ENCODE assay signal across 9 cellular contexts in the genomic region with DNA sequence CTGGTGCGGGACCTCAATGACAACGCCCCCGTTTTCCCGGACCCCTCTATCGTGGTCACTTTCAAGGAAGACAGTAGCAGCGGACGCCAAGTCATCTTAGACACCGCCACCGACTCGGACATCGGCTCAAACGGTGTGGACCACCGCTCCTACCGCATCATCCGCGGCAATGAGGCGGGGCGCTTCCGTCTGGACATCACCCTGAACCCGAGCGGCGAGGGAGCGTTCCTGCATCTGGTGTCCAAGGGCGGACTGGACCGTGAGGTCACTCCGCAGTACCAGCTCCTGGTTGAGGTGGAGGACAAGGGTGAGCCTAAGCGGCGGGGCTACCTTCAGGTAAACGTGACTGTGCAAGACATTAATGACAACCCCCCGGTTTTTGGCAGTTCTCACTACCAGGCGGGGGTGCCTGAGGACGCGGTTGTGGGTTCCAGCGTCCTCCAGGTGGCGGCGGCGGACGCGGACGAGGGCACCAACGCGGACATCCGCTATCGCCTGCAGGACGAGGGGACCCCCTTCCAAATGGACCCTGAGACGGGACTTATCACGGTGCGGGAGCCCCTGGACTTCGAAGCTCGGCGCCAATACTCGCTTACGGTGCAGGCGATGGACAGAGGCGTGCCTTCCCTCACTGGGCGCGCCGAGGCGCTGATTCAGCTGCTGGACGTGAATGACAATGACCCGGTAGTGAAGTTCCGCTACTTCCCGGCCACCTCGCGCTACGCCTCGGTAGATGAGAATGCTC. TPM values are rescaled to one million over a fixed set of nuclear protein-coding genes. Genes with fewer than 3 reads are reported as not detected.
DNase-seq lines count a peak whose midpoint lies in the region; ATAC-seq and TF ChIP-seq lines count a peak whose summit lies in the region.
"Had no signal": no experiment of that assay in that cellular context is flagged by ENCODE, and none has a peak within 500 bp of the region (broad histone marks: within the 10 kb centered on the region; RNA-seq: fewer than 3 reads in every experiment).

No MANE protein-coding gene starts in this region.

- H3K36me3 Mint-ChIP-seq in MCF 10A (ENCODE audit: insufficient read depth, unreplicated experiment), result no peaks in the 10 kb centered on the region
- no peaks in the 10 kb centered on the region for H3K36me3 Mint-ChIP-seq in stimulated activated naive B cell treated with anti-CD40 and anti-IgM and Interleukin-4, amounts not matched to agents 10 μg/mL and 1 μg/mL and 100 μg/mL, for 72 hours

- peak overlapping the region; percentile 25 for H3K27ac ChIP-seq in layer of hippocampus (ENCODE audit: low read depth, low read length)
- H3K27ac ChIP-seq: HL-60 had no signal

- peaks cover 24% of the 10 kb centered on the region for H3K4me1 Mint-ChIP-seq in MCF 10A (ENCODE audit: insufficient read depth, unreplicated experiment)
- H3K4me1 Mint-ChIP-seq in stimulated activated naive B cell treated with anti-CD40 and anti-IgM and Interleukin-4, amounts not matched to agents 10 μg/mL and 1 μg/mL and 100 μg/mL, for 72 hours, result peaks cover 29 to 45% of the 10 kb centered on the region in 2 donors

- ATAC-seq in stimulated activated naive B cell treated with anti-CD40 and anti-IgM and Interleukin-4, amounts not matched to agents 10 μg/mL and 1 μg/mL and 100 μg/mL, for 72 hours (replicated peaks), result no peak
- no peak for ATAC-seq in HG03095 (IDR thresholded peaks at IDR 0.05; ENCODE audit: unreplicated experiment)

- no peaks in the 10 kb centered on the region for H3K27me3 Mint-ChIP-seq in MCF 10A (ENCODE audit: insufficient read depth, unreplicated experiment)
- peaks cover 63 to 64% of the 10 kb centered on the region in 2 donors for H3K27me3 Mint-ChIP-seq in stimulated activated naive B cell treated with anti-CD40 and anti-IgM and Interleukin-4, amounts not matched to agents 10 μg/mL and 1 μg/mL and 100 μg/mL, for 72 hours

- DNase-seq in BJ (ENCODE audit: low read depth) (no peak), HK-2 (ENCODE audit: unreplicated experiment) (peak; percentile 26), MCF 10A (ENCODE audit: unreplicated experiment) (peak; percentile 49), NCI-H2107 (lab: John Stamatoyannopoulos, UW) (no peak)
- DNase-seq in stimulated activated naive B cell treated with anti-CD40 and anti-IgM and Interleukin-4, amounts not matched to agents 10 μg/mL and 1 μg/mL and 100 μg/mL, for 72 hours, result no peak
- DNase-seq in stimulated activated CD4-positive, alpha-beta T cell treated with anti-CD3 and anti-CD28 coated beads, Interleukin-4, amount 100 ng/mL, for 24 hours, result no peak

- H3K27me3 ChIP-seq in BJ (ENCODE audit: control insufficient read depth, insufficient read depth, low read length) (no peaks in the 10 kb centered on the region), layer of hippocampus (ENCODE audit: control insufficient read depth, insufficient read depth, low read length) (no peaks in the 10 kb centered on the region)

- no peaks in the 10 kb centered on the region for H3K9me3 Mint-ChIP-seq in MCF 10A (ENCODE audit: unreplicated experiment)
- no peaks in the 10 kb centered on the region for H3K9me3 Mint-ChIP-seq in stimulated activated naive B cell treated with anti-CD40 and anti-IgM and Interleukin-4, amounts not matched to agents 10 μg/mL and 1 μg/mL and 100 μg/mL, for 72 hours

- H3K36me3 ChIP-seq in BJ (ENCODE audit: control insufficient read depth, insufficient read depth, low read length), result no peaks in the 10 kb centered on the region

- H3K27ac Mint-ChIP-seq in MCF 10A (ENCODE audit: low read depth, unreplicated experiment), result peak overlapping the region; percentile 63
- no peak overlapping the region for H3K27ac Mint-ChIP-seq in stimulated activated naive B cell treated with anti-CD40 and anti-IgM and Interleukin-4, amounts not matched to agents 10 μg/mL and 1 μg/mL and 100 μg/mL, for 72 hours

- no TSS peak for BruUV-seq in MCF 10A (replicated peaks; lab: Mats Ljungman, UMichigan)

- POLR2A ChIA-PET in BJ (lab: Charles Lee), result no interaction called here
- POLR2A ChIA-PET in MCF 10A (lab: Yijun Ruan, JAX), result interaction anchor here (0.6 to 4.5 kb wide), 10 partner anchors 8 to 1495 kb away, joined by 3 to 41 read pairs (median 4); no protein-coding TSS in a partner anchor

- peak overlapping the region; percentile 99 for H3K4me3 Mint-ChIP-seq in MCF 10A (ENCODE audit: unreplicated experiment)
- peak overlapping the region; percentile 68 to 92 for H3K4me3 Mint-ChIP-seq in stimulated activated naive B cell treated with anti-CD40 and anti-IgM and Interleukin-4, amounts not matched to agents 10 μg/mL and 1 μg/mL and 100 μg/mL, for 72 hours

- peak; percentile 44 for TF ChIP-seq CTCF in BJ (IDR thresholded peaks at IDR 0.05; ENCODE audit: insufficient read depth, low read depth, low read length)
- peak; percentile 48 for TF ChIP-seq CTCF in MCF 10A (IDR thresholded peaks at IDR 0.05; ENCODE audit: unreplicated experiment)

- CTCF ChIA-PET in BJ (lab: Yijun Ruan, JAX) (interaction anchor here (0.6 to 1.6 kb wide), 7 partner anchors 10 to 429 kb away, joined by 3 to 5 read pairs (median 3); no protein-coding TSS in a partner anchor), MCF 10A (lab: Yijun Ruan, JAX) (interaction anchor here (0.5 to 4.6 kb wide), 16 partner anchors 8 to 1288 kb away, joined by 3 to 39 read pairs (median 4); no protein-coding TSS in a partner anchor)

- H3K4me3 ChIP-seq in BJ (ENCODE audit: low read depth, low read length), result peak overlapping the region; percentile 85

- intact Hi-C loops in MCF 10A (cut with micrococcal nuclease), result loop anchor here (1.0 to 10.0 kb wide), 6 partner anchors 73 to 1728 kb away; no protein-coding TSS in a partner anchor

RNA-seq across cellular contexts. Expression of gene FAT4, which starts 2.2 kb away (rescaled TPM):
- 9.5 and 12.9 TPM in 2 replicates for polyA plus RNA-seq in BJ (2011; rRNA removed)
- polyA minus RNA-seq in BJ (2011; rRNA and poly(A)+ RNA removed), result 26.9 and 29.0 TPM in 2 replicates
- total RNA-seq in MCF 10A (2022), result 6.4 and 6.6 TPM in 2 replicates

Comparison
In these comparisons a context has a peak if more than half of its experiments do, and no peak if none do; other contexts are left out.
1. DNase-seq: peak in HK-2 (single experiment) and MCF 10A (single experiment); none in BJ (single experiment), stimulated activated naive B cell treated with anti-CD40 and anti-IgM and Interleukin-4, amounts not matched to agents 10 μg/mL and 1 μg/mL and 100 μg/mL, for 72 hours (single experiment), NCI-H2107 (single experiment) and stimulated activated CD4-positive, alpha-beta T cell treated with anti-CD3 and anti-CD28 coated beads, Interleukin-4, amount 100 ng/mL, for 24 hours (single experiment).